In genomic region chr3:18499256-18499655, GRCh38 we compare ENCODE assay signal across 10 cellular contexts.
A peak's percentile ranks its signal among the peaks of the same experiment; 100 is the strongest.
DNase-seq lines count a peak whose midpoint lies in the region; ATAC-seq and FAIRE-seq lines count a peak whose summit lies in the region.
"Had no signal": no experiment of that assay in that cellular context is flagged by ENCODE, and none has a peak within 500 bp of the region (broad histone marks: within the 10 kb centered on the region; RNA-seq: fewer than 3 reads in every experiment).

No MANE protein-coding gene starts in this region.

- peak; percentile 71 for ATAC-seq in GM21528 (IDR thresholded peaks at IDR 0.05; ENCODE audit: low FRiP score, unreplicated experiment)
- peak; percentile 93 for ATAC-seq in HG03571 (IDR thresholded peaks at IDR 0.05; ENCODE audit: unreplicated experiment)

- DNase-seq in GM18507 (ENCODE audit: extremely low spot score, insufficient read length, low read depth) (no peak), DMS79 (lab: John Stamatoyannopoulos, UW) (no peak), NCI-H128 (lab: John Stamatoyannopoulos, UW; ENCODE audit: unreplicated experiment) (no peak), posterior cingulate gyrus (no peak), AG08395 (ENCODE audit: low spot score) (no peak)
- DNase-seq in central memory CD4-positive, alpha-beta T cell, result peak; percentile 24
- DNase-seq: NCI-H1092, WERI-Rb-1 had no signal

- intact Hi-C loops in posterior cingulate gyrus (cut with DNase I), result no loop called here

- FAIRE-seq in GM18507 (lab: Jason Lieb, UNC), result peak; percentile 35
